ENCODE assay signal across 1 cellular context in the genomic region with DNA sequence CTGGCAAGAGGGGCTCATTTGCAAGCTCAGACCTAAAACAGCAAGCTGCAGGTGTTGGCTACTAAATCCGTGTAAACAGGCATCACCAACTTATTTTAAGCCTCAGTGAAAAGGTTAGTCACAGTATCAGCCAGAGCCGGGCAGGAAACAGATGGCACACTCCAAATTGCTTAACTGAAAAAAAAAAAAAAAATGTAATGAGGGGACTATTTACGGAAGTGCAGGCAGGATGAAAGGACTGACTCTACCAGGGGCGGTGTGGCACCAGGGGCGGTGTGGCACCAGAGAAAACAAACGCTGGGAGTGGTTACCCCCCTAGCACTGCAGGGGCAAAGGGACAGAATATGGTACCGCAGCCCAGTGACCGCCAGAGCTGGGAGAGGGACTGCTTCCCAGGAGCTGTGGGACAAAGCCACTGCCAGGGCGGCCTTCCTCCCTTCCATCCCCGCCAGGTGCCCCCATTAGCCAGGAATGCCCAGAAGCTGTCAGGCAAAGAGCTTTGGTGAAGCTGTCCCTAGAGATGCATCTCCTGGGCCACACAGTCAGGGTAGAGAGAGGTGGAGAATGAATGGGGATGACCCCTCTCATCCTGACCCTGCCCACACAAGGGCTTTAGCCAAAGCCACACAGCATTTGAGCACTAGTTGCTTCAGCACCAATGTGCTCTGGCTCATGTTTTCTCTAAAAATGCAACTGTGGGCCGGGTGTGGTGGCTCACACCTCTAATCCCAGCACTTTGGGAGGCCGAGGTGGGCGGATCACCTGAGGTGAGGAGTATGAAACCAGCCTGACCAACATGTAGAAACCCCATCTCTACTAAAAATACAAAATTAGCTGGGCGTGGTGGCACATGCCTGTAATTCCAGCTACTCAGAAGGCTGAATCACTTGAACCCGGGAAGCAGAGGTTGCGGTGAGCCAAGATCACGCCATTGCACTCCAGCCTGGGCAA.
TF ChIP-seq lines count a peak whose summit lies in the region.

No MANE protein-coding gene starts in this region.

TF ChIP-seq in GM23338, 12 proteins besides CTCF, POLR2A, EP300 and RAD21:
- TF ChIP-seq, protein P1, sequence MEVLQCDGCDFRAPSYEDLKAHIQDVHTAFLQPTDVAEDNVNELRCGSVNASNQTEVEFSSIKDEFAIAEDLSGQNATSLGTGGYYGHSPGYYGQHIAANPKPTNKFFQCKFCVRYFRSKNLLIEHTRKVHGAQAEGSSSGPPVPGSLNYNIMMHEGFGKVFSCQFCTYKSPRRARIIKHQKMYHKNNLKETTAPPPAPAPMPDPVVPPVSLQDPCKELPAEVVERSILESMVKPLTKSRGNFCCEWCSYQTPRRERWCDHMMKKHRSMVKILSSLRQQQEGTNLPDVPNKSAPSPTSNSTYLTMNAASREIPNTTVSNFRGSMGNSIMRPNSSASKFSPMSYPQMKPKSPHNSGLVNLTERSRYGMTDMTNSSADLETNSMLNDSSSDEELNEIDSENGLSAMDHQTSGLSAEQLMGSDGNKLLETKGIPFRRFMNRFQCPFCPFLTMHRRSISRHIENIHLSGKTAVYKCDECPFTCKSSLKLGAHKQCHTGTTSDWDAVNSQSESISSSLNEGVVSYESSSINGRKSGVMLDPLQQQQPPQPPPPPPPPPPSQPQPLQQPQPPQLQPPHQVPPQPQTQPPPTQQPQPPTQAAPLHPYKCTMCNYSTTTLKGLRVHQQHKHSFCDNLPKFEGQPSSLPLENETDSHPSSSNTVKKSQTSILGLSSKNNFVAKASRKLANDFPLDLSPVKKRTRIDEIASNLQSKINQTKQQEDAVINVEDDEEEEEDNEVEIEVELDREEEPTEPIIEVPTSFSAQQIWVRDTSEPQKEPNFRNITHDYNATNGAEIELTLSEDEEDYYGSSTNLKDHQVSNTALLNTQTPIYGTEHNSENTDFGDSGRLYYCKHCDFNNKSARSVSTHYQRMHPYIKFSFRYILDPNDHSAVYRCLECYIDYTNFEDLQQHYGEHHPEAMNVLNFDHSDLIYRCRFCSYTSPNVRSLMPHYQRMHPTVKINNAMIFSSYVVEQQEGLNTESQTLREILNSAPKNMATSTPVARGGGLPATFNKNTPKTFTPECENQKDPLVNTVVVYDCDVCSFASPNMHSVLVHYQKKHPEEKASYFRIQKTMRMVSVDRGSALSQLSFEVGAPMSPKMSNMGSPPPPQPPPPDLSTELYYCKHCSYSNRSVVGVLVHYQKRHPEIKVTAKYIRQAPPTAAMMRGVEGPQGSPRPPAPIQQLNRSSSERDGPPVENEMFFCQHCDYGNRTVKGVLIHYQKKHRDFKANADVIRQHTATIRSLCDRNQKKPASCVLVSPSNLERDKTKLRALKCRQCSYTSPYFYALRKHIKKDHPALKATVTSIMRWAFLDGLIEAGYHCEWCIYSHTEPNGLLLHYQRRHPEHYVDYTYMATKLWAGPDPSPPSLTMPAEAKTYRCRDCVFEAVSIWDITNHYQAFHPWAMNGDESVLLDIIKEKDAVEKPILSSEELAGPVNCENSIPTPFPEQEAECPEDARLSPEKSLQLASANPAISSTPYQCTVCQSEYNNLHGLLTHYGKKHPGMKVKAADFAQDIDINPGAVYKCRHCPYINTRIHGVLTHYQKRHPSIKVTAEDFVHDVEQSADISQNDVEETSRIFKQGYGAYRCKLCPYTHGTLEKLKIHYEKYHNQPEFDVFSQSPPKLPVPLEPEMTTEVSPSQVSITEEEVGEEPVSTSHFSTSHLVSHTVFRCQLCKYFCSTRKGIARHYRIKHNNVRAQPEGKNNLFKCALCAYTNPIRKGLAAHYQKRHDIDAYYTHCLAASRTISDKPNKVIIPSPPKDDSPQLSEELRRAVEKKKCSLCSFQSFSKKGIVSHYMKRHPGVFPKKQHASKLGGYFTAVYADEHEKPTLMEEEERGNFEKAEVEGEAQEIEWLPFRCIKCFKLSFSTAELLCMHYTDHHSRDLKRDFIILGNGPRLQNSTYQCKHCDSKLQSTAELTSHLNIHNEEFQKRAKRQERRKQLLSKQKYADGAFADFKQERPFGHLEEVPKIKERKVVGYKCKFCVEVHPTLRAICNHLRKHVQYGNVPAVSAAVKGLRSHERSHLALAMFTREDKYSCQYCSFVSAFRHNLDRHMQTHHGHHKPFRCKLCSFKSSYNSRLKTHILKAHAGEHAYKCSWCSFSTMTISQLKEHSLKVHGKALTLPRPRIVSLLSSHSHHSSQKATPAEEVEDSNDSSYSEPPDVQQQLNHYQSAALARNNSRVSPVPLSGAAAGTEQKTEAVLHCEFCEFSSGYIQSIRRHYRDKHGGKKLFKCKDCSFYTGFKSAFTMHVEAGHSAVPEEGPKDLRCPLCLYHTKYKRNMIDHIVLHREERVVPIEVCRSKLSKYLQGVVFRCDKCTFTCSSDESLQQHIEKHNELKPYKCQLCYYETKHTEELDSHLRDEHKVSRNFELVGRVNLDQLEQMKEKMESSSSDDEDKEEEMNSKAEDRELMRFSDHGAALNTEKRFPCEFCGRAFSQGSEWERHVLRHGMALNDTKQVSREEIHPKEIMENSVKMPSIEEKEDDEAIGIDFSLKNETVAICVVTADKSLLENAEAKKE (CRISPR knock-in tag; IDR thresholded peaks at IDR 0.05), result no peak
- TF ChIP-seq POLR2AphosphoS5 (IDR thresholded peaks at IDR 0.05; ENCODE audit: low read depth) (no peak), CREB1 (CRISPR knock-in tag; IDR thresholded peaks at IDR 0.05; ENCODE audit: low read depth) (no peak), ZNF114 (CRISPR knock-in tag; IDR thresholded peaks at IDR 0.05) (no peak), NANOG (IDR thresholded peaks at IDR 0.05; ENCODE audit: borderline replicate concordance) (no peak), REST (IDR thresholded peaks at IDR 0.05; ENCODE audit: unreplicated experiment) (no peak)
TF ChIP-seq in GM23338: peak in this region for 0.
